In the genomic region with DNA sequence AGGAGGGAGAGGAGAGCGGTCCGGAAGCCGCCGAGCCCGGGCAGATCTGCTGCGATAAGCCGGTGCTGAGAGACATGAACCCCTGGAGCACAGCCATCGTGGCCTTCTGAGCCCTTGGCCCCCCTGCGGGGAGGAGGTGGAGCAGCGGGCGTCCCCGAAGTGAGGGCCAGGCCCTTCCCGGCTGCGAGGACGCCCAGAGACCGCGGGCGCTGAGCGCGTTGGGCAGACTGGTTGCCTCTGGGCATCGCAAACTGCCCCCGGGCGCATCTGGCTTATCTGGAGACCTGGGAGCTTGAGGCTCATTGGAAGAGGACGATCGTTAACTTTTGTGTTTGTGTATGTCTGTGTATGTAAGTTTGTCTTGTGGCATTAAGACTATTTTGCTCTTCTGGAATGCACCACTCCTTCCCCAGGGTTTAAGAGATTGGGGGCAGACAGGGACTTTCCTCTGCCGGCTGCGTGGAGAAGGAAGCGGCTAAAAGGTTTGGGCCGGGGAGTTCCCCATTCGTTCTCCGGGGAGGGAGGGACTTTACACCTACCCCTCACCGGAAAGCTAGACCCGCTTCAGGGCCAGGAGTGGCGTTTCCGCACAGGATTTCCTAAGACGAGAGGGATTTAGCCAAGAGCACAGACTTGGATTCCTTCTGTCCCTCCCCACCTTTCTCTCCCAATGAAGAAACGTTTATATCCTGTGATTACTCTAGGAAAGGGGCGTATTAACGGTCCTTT, we compare ENCODE assay signal across 8 cellular contexts. TPM values are rescaled to one million over a fixed set of nuclear protein-coding genes. Genes with fewer than 3 reads are reported as not detected.
DNase-seq lines count a peak whose midpoint lies in the region; ATAC-seq and TF ChIP-seq lines count a peak whose summit lies in the region.

No MANE protein-coding gene starts in this region.

- H3K27ac ChIP-seq in RWPE2 (ENCODE audit: poor library complexity, severe bottlenecking), result peak overlapping the region; percentile 97
- peak overlapping the region; percentile 93 for H3K27ac ChIP-seq in urinary bladder (ENCODE audit: low read depth)

- H3K4me3 ChIP-seq in RWPE2 (ENCODE audit: severe bottlenecking), result peak overlapping the region; percentile 75
- peak overlapping the region; percentile 94 for H3K4me3 ChIP-seq in urinary bladder (ENCODE audit: low read depth, low read length)

- H3K27me3 ChIP-seq in RWPE2 (ENCODE audit: insufficient read depth, poor library complexity, severe bottlenecking), result no peaks in the 10 kb centered on the region

- H3K4me3 Mint-ChIP-seq in activated naive CD4-positive, alpha-beta T cell treated with anti-CD3 and anti-CD28 coated beads, Interleukin-2, amount 10 ng/mL, durations not matched to agents 7 days and 5 days, result peak overlapping the region; percentile 100

- H3K4me1 ChIP-seq in RWPE2 (ENCODE audit: insufficient read depth, poor library complexity, severe bottlenecking) (peaks cover 28% of the 10 kb centered on the region), urinary bladder (ENCODE audit: insufficient read depth) (no peaks in the 10 kb centered on the region)

- TF ChIP-seq CTCF in RWPE2 (IDR thresholded peaks at IDR 0.05; ENCODE audit: poor library complexity, severe bottlenecking), result no peak

- H3K27me3 Mint-ChIP-seq in activated naive CD4-positive, alpha-beta T cell treated with anti-CD3 and anti-CD28 coated beads, Interleukin-2, amount 10 ng/mL, durations not matched to agents 7 days and 5 days, result peaks cover 14% of the 10 kb centered on the region

- intact Hi-C loops in cardiac septum (cut with DNase I), result loop anchor here (1.0 to 10.0 kb wide), 6 partner anchors 16 to 458 kb away; a partner anchor contains a TSS
- intact Hi-C loops in posterior cingulate gyrus (cut with DNase I), result loop anchor here (2.0 kb wide), 3 partner anchors 15 to 67 kb away; a partner anchor contains a TSS

- peak overlapping the region; percentile 99 for H3K27ac Mint-ChIP-seq in activated naive CD4-positive, alpha-beta T cell treated with anti-CD3 and anti-CD28 coated beads, Interleukin-2, amount 10 ng/mL, durations not matched to agents 7 days and 5 days

- peaks cover 53% of the 10 kb centered on the region for H3K36me3 ChIP-seq in RWPE2 (ENCODE audit: low read depth)
- no peaks in the 10 kb centered on the region for H3K36me3 ChIP-seq in urinary bladder (ENCODE audit: insufficient read depth)

- DNase-seq in C1 segment of cervical spinal cord (lab: John Stamatoyannopoulos, UW) (peak in 12 of 14 donors; percentile 15 to 74 (median 50)), HT1080 (ENCODE audit: low read depth) (peak; percentile 53), RWPE2 (ENCODE audit: low spot score) (peak; percentile 63), cardiac septum (ENCODE audit: low spot score) (peak; percentile 88), posterior cingulate gyrus (peak; percentile 26 to 91 (median 60))
- DNase-seq in activated naive CD4-positive, alpha-beta T cell treated with anti-CD3 and anti-CD28 coated beads, Interleukin-2, amount 10 ng/mL, durations not matched to agents 7 days and 5 days, result peak; percentile 80

- under 1% methylated on average over 39 of the region's 39 CpGs for WGBS in urinary bladder

- peaks cover 45% of the 10 kb centered on the region for H3K36me3 Mint-ChIP-seq in activated naive CD4-positive, alpha-beta T cell treated with anti-CD3 and anti-CD28 coated beads, Interleukin-2, amount 10 ng/mL, durations not matched to agents 7 days and 5 days

- CTCF ChIA-PET in activated naive CD4-positive, alpha-beta T cell treated with anti-CD3 and anti-CD28 coated beads, Interleukin-2, amount 10 ng/mL, durations not matched to agents 7 days and 5 days (lab: Charles Lee), result interaction anchor here (0.7 to 4.4 kb wide), 11 partner anchors 9 to 153 kb away, joined by 3 to 37 read pairs (median 5); no protein-coding TSS in a partner anchor

- ATAC-seq in GM19438 (IDR thresholded peaks at IDR 0.05; ENCODE audit: low read depth, unreplicated experiment) (peak; percentile 36), RWPE2 (ENCODE audit: low read depth) (peak; percentile 5; the same call in 1 of the 3 replicates)

- H3K9me3 ChIP-seq in RWPE2 (ENCODE audit: severe bottlenecking), result no peaks in the 10 kb centered on the region

- H3K9me3 Mint-ChIP-seq in activated naive CD4-positive, alpha-beta T cell treated with anti-CD3 and anti-CD28 coated beads, Interleukin-2, amount 10 ng/mL, durations not matched to agents 7 days and 5 days, result no peaks in the 10 kb centered on the region

- H3K4me1 Mint-ChIP-seq in activated naive CD4-positive, alpha-beta T cell treated with anti-CD3 and anti-CD28 coated beads, Interleukin-2, amount 10 ng/mL, durations not matched to agents 7 days and 5 days, result peaks cover 47% of the 10 kb centered on the region

RNA-seq across cellular contexts. Expression of a gene that starts 1.4 kb away (rescaled TPM):
- 27.6 and 29.8 TPM in 2 replicates for total RNA-seq in HT1080 (2014; rRNA removed; shearing (Covaris generic))
- polyA plus RNA-seq in HT1080 (2015; cell fraction: cytosol; rRNA removed), result 23.7 and 26.6 TPM in 2 replicates
- 48.2 and 52.7 TPM in 2 replicates for polyA plus RNA-seq in HT1080 (2015; cell fraction: nucleus; rRNA removed)
- total RNA-seq in cardiac septum (20.5 TPM), urinary bladder (9.0 TPM)
- 12.7 TPM for polyA plus RNA-seq in urinary bladder

RNA-seq across cellular contexts. Expression of a gene that starts 56.2 kb away (rescaled TPM):
- 1.4 and 3.1 TPM in 2 replicates for total RNA-seq in HT1080 (2014; rRNA removed; shearing (Covaris generic))
- polyA plus RNA-seq in HT1080 (2015; cell fraction: cytosol; rRNA removed), result 3.3 and 5.1 TPM in 2 replicates
- polyA plus RNA-seq in HT1080 (2015; cell fraction: nucleus; rRNA removed), result 7.3 and 8.3 TPM in 2 replicates
- total RNA-seq in cardiac septum (4.6 TPM), urinary bladder (24.1 TPM)
- 16.2 TPM for polyA plus RNA-seq in urinary bladder

Comparison
In these comparisons a context has a peak if more than half of its experiments do, and no peak if none do; other contexts are left out.
1. Peak in every context shown above with its lines: DNase-seq, ATAC-seq, H3K4me3 ChIP-seq and H3K27ac ChIP-seq.